ENCODE assay signal across 1 cellular context in genomic region chr12:16602412-16602811, GRCh38.
TF ChIP-seq lines count a peak whose summit lies in the region.

No MANE protein-coding gene starts in this region.

TF ChIP-seq in GM12878, 131 proteins besides CTCF, POLR2A, EP300 and RAD21 (continued from another document):
- TF ChIP-seq CEBPZ (IDR thresholded peaks at IDR 0.05; ENCODE audit: low read depth, low read length) (no peak), TCF12 (IDR thresholded peaks at IDR 0.05; ENCODE audit: low read depth, low read length) (no peak), ZNF217 (IDR thresholded peaks at IDR 0.05) (no peak), ZBTB11 (CRISPR knock-in tag; IDR thresholded peaks at IDR 0.05) (no peak), REST (IDR thresholded peaks at IDR 0.05; ENCODE audit: low read depth, low read length) (no peak), BMI1 (IDR thresholded peaks at IDR 0.05; ENCODE audit: borderline replicate concordance) (no peak), IKZF1 (conservative IDR thresholded peaks at IDR 0.05) (no peak), SRF (IDR thresholded peaks at IDR 0.05; ENCODE audit: low read depth in 2 of 2, low read length in 2 of 2) (no peak), HSF1 (IDR thresholded peaks at IDR 0.05; ENCODE audit: low read depth, low read length) (no peak), ZSCAN29 (IDR thresholded peaks at IDR 0.05) (no peak), ZNF384 (IDR thresholded peaks at IDR 0.05; ENCODE audit: borderline replicate concordance, low read depth, low read length) (no peak)
